1 cellular context compared by ENCODE assay signal in the genomic region with DNA sequence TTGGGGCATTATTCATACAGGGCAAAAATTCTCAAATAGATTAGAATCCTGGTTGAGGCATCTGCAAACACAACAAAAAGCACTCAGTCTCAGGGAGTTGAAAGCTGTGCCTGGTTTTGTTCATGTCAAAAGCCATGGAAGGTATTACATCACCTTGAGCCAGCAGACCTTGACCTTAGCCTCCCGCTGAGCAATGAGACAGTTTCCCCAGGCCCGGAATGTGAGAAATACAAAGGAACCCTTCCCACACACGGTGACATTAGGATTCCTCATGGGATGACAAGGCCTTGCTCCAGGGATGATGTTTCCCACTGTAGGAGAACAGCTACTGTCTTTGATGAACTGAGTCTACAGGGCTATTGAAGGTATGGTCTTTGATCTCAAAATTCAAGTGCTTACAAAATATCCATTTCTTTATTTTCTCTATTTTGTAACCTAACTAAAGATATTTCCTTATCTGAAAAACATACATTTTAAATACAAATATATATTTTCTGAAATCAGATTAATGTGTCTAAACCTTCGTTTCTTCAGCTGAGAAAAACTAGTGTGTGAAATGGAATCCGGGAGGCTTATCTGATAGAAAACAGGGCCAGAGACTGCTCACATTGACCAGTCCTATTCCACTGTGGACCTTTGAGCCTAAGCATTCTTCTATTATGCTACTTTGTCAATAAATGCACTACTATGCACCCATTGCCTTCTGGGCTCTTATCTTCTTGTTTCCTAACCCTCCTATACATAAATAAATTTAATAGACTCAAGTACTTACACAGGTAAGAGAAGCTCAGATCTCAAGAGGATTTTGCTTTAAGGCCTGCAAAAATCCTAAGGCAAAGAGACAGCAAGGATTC.
TF ChIP-seq lines count a peak whose summit lies in the region.

No MANE protein-coding gene starts in this region.

TF ChIP-seq in HepG2, 621 proteins besides CTCF, POLR2A, EP300 and RAD21 (continued from another document and continues in another):
- TF ChIP-seq MAFK (conservative IDR thresholded peaks at IDR 0.05 in 1 of 2, IDR thresholded peaks at IDR 0.05 in 1 of 2; ENCODE audit: low read length in 2 of 2) (peak in 1 of 2 experiments; percentile 16; a peak in 1 of 4 replicates), NFAT5 (CRISPR knock-in tag; IDR thresholded peaks at IDR 0.05) (no peak), ZNF576 (CRISPR knock-in tag; IDR thresholded peaks at IDR 0.05) (no peak), ZNF12 (CRISPR knock-in tag; IDR thresholded peaks at IDR 0.05) (no peak; the same call in 1 of the 2 replicates), ZNF83 (CRISPR knock-in tag; IDR thresholded peaks at IDR 0.05; ENCODE audit: borderline replicate concordance) (no peak), SMAD9 (CRISPR knock-in tag; IDR thresholded peaks at IDR 0.05) (no peak), ZFP62 (CRISPR knock-in tag; IDR thresholded peaks at IDR 0.05) (no peak), KAT8 (CRISPR knock-in tag; IDR thresholded peaks at IDR 0.05) (peak; percentile 55), HMG20B (CRISPR knock-in tag; conservative IDR thresholded peaks at IDR 0.05) (peak; percentile 87), WIZ (CRISPR knock-in tag; IDR thresholded peaks at IDR 0.05) (no peak), SMC3 (IDR thresholded peaks at IDR 0.05; ENCODE audit: low read length) (no peak), CC2D1A (CRISPR knock-in tag; IDR thresholded peaks at IDR 0.05) (no peak), ZNF652 (CRISPR knock-in tag; IDR thresholded peaks at IDR 0.05; ENCODE audit: borderline replicate concordance, low read depth) (no peak), ZNF430 (CRISPR knock-in tag; IDR thresholded peaks at IDR 0.05) (peak; percentile 69; the same call in 1 of the 2 replicates), KLF6 (CRISPR knock-in tag; IDR thresholded peaks at IDR 0.05) (peak; percentile 76; the same call in 1 of the 2 replicates), GABPB1 (CRISPR knock-in tag; IDR thresholded peaks at IDR 0.05) (peak; percentile 28; the same call in 1 of the 2 replicates), SRY (CRISPR knock-in tag; IDR thresholded peaks at IDR 0.05) (no peak), TMF1 (CRISPR knock-in tag; IDR thresholded peaks at IDR 0.05; ENCODE audit: low read depth) (no peak), CHD4 (IDR thresholded peaks at IDR 0.05; ENCODE audit: borderline replicate concordance, low read length) (peak; percentile 88; the same call in 1 of the 2 replicates), ZNF350 (CRISPR knock-in tag; IDR thresholded peaks at IDR 0.05; ENCODE audit: borderline replicate concordance, low read depth) (peak; percentile 65; the same call in 1 of the 2 replicates), RELA (CRISPR knock-in tag; IDR thresholded peaks at IDR 0.05) (no peak), ZNF7 (CRISPR knock-in tag; IDR thresholded peaks at IDR 0.05) (peak; percentile 39; the same call in 1 of the 2 replicates), ZNF646 (CRISPR knock-in tag; IDR thresholded peaks at IDR 0.05) (no peak), ZNF761 (CRISPR knock-in tag; conservative IDR thresholded peaks at IDR 0.05) (peak; percentile 58; the same call in 1 of the 2 replicates), KLF13 (CRISPR knock-in tag; IDR thresholded peaks at IDR 0.05) (no peak), ZFYVE20 (CRISPR knock-in tag; IDR thresholded peaks at IDR 0.05; ENCODE audit: borderline replicate concordance, low read depth) (no peak), NCOA1 (CRISPR knock-in tag; IDR thresholded peaks at IDR 0.05) (no peak), ZNF883 (CRISPR knock-in tag; IDR thresholded peaks at IDR 0.05; ENCODE audit: not compliant biosample characterization) (no peak), ZNF816 (CRISPR knock-in tag; IDR thresholded peaks at IDR 0.05; ENCODE audit: borderline replicate concordance) (no peak), ZBED4 (CRISPR knock-in tag; IDR thresholded peaks at IDR 0.05; ENCODE audit: borderline replicate concordance) (no peak), KAT2B (IDR thresholded peaks at IDR 0.05; ENCODE audit: borderline replicate concordance, low read depth, low read length) (no peak), ZSCAN30 (CRISPR knock-in tag; IDR thresholded peaks at IDR 0.05) (no peak)
- TF ChIP-seq, protein P1, sequence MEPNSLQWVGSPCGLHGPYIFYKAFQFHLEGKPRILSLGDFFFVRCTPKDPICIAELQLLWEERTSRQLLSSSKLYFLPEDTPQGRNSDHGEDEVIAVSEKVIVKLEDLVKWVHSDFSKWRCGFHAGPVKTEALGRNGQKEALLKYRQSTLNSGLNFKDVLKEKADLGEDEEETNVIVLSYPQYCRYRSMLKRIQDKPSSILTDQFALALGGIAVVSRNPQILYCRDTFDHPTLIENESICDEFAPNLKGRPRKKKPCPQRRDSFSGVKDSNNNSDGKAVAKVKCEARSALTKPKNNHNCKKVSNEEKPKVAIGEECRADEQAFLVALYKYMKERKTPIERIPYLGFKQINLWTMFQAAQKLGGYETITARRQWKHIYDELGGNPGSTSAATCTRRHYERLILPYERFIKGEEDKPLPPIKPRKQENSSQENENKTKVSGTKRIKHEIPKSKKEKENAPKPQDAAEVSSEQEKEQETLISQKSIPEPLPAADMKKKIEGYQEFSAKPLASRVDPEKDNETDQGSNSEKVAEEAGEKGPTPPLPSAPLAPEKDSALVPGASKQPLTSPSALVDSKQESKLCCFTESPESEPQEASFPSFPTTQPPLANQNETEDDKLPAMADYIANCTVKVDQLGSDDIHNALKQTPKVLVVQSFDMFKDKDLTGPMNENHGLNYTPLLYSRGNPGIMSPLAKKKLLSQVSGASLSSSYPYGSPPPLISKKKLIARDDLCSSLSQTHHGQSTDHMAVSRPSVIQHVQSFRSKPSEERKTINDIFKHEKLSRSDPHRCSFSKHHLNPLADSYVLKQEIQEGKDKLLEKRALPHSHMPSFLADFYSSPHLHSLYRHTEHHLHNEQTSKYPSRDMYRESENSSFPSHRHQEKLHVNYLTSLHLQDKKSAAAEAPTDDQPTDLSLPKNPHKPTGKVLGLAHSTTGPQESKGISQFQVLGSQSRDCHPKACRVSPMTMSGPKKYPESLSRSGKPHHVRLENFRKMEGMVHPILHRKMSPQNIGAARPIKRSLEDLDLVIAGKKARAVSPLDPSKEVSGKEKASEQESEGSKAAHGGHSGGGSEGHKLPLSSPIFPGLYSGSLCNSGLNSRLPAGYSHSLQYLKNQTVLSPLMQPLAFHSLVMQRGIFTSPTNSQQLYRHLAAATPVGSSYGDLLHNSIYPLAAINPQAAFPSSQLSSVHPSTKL (CRISPR knock-in tag; IDR thresholded peaks at IDR 0.05), result peak; percentile 99
- TF ChIP-seq, protein P2, sequence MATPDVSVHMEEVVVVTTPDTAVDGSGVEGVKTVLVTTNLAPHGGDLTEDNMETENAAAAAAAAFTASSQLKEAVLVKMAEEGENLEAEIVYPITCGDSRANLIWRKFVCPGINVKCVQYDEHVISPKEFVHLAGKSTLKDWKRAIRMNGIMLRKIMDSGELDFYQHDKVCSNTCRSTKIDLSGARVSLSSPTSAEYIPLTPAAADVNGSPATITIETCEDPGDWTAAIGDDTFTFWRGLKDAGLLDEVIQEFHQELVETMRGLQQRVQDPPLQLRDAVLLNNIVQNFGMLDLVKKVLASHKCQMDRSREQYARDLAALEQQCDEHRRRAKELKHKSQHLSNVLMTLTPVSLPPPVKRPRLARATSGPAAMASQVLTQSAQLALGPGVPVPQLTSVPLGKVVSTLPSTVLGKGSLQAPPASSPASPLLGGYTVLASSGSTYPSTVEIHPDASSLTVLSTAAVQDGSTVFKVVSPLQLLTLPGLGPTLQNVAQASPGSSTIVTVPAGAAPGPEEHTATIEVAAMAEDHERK (CRISPR knock-in tag; IDR thresholded peaks at IDR 0.05; ENCODE audit: low read depth), result no peak
